8 cellular contexts compared by ENCODE assay signal in genomic region chr9:37575511-37575914, GRCh38. TPM values are rescaled to one million over a fixed set of nuclear protein-coding genes. Genes with fewer than 3 reads are reported as not detected.
DNase-seq lines count a peak whose midpoint lies in the region; ATAC-seq and FAIRE-seq lines count a peak whose summit lies in the region.

No MANE protein-coding gene starts in this region.

- H3K27ac ChIP-seq in ACC112 (ENCODE audit: low read depth, low read length): peak overlapping the region; percentile 19; the same call in 1 of the 2 replicates
- peak overlapping the region; percentile 86 for H3K27ac ChIP-seq in angular gyrus (ENCODE audit: low read depth, low read length)
- H3K27ac ChIP-seq in subcutaneous abdominal adipose tissue (ENCODE audit: low read depth, low read length): peak overlapping the region; percentile 60

- H3K4me1 ChIP-seq in ACC112 (ENCODE audit: control insufficient read depth, insufficient read depth, low read length, unreplicated experiment) (peaks cover 27% of the 10 kb centered on the region), subcutaneous abdominal adipose tissue (ENCODE audit: control insufficient read depth in 5 of 5, insufficient read depth in 5 of 5, low read length in 5 of 5) (peaks cover 2 to 30% (median 23%) of the 10 kb centered on the region in 5 donors)

- peak; percentile 65 for ATAC-seq in HG03354 (IDR thresholded peaks at IDR 0.05; ENCODE audit: poor library complexity, severe bottlenecking, unreplicated experiment)

- H3K79me2 ChIP-seq in ACC112 (ENCODE audit: control insufficient read depth, insufficient read depth, low read length, unreplicated experiment): peaks cover 15% of the 10 kb centered on the region

- DNase-seq in GM19239 (ENCODE audit: insufficient read length, low spot score): no peak
- peak; percentile 11 for DNase-seq in kidney tubule cell (ENCODE audit: low spot score)
- DNase-seq in occipital lobe (lab: John Stamatoyannopoulos, UW): no peak
- DNase-seq in middle frontal gyrus (ENCODE audit: extremely low spot score, low spot score): no peak

- no peaks in the 10 kb centered on the region for H3K36me3 ChIP-seq in ACC112 (ENCODE audit: insufficient read depth, low read length)
- H3K36me3 ChIP-seq in subcutaneous abdominal adipose tissue (ENCODE audit: control insufficient read depth in 5 of 5, insufficient read depth in 5 of 5, low read length in 5 of 5): peaks cover 0 to under 1% (median 0%) of the 10 kb centered on the region in 5 donors

- peak; percentile 35 for FAIRE-seq in GM19239 (lab: Jason Lieb, UNC)

- H3K27me3 ChIP-seq in ACC112 (ENCODE audit: insufficient read depth, low read length): no peaks in the 10 kb centered on the region
- no peaks in the 10 kb centered on the region for H3K27me3 ChIP-seq in subcutaneous abdominal adipose tissue (ENCODE audit: control insufficient read depth in 5 of 5, insufficient read depth in 4 of 5, low read length in 5 of 5)

- H3K9me3 ChIP-seq in subcutaneous abdominal adipose tissue (ENCODE audit: control insufficient read depth in 5 of 5, low read length in 5 of 5): no peaks in the 10 kb centered on the region

- peak overlapping the region; percentile 92 for H2AFZ ChIP-seq in ACC112 (ENCODE audit: low read length, unreplicated experiment)

- peak overlapping the region; percentile 94 for H3K4me3 ChIP-seq in ACC112 (ENCODE audit: low read depth, low read length)
- H3K4me3 ChIP-seq in subcutaneous abdominal adipose tissue (ENCODE audit: low read depth in 1 of 5, low read length in 5 of 5): peak overlapping the region; percentile 80 to 89 (median 87)

- peak overlapping the region; percentile 73 to 95 (median 80) for H3K9ac ChIP-seq in subcutaneous abdominal adipose tissue (ENCODE audit: low read length in 5 of 5)

RNA-seq across cellular contexts. Expression of gene FBXO10, which starts 0.7 kb away (rescaled TPM):
- 9.2 TPM for total RNA-seq in occipital lobe

RNA-seq across cellular contexts. Expression of gene TOMM5, which starts 16.9 kb away (rescaled TPM):
- total RNA-seq in occipital lobe: 59.1 TPM

Comparison
In these comparisons a context has a peak if more than half of its experiments do, and no peak if none do; other contexts are left out.
1. H3K27ac ChIP-seq: peak in every context shown above with its lines; median percentile 86 in angular gyrus; 60 in subcutaneous abdominal adipose tissue; 19 in ACC112.